Comparison of ENCODE assay signal across 9 cellular contexts in genomic region chr14:49975286-49975685, GRCh38.
A peak's percentile ranks its signal among the peaks of the same experiment; 100 is the strongest.
DNase-seq lines count a peak whose midpoint lies in the region; ATAC-seq and TF ChIP-seq lines count a peak whose summit lies in the region.
"Had no signal": no experiment of that assay in that cellular context is flagged by ENCODE, and none has a peak within 500 bp of the region (broad histone marks: within the 10 kb centered on the region; RNA-seq: fewer than 3 reads in every experiment).

No MANE protein-coding gene starts in this region.

- no peak for ATAC-seq in activated B cell treated with CpG ODN at 0.5 μM for 24 hours (ENCODE audit: low read depth)

- H3K27ac Mint-ChIP-seq in activated CD4-positive, alpha-beta memory T cell treated with anti-CD3 and anti-CD28 coated beads for 36 hours: peak overlapping the region; percentile 61
- H3K27ac Mint-ChIP-seq in activated CD4-positive, alpha-beta memory T cell treated with anti-CD3 and anti-CD28 coated beads, Interleukin-2, amount 10 ng/mL, durations not matched to agents 7 days and 5 days: no peak overlapping the region
- H3K27ac Mint-ChIP-seq in activated B cell treated with CpG ODN at 0.5 μM for 24 hours: peak overlapping the region; percentile 66

- intact Hi-C loops in activated CD4-positive, alpha-beta memory T cell treated with anti-CD3 and anti-CD28 coated beads for 36 hours (cut with micrococcal nuclease): no loop called here
- intact Hi-C loops in activated B cell treated with CpG ODN at 0.5 μM for 24 hours (cut with micrococcal nuclease): loop anchor here (10.0 kb wide), 1 partner anchor 260 kb away; the partner anchor contains the start of gene SOS2
- intact Hi-C loops in testis (cut with DNase I; ENCODE audit: low total_unique reads): loop anchor here (10.0 kb wide), 1 partner anchor 80 kb away; the partner anchor contains the start of gene ARF6

- no peak overlapping the region for H3K4me3 Mint-ChIP-seq in activated CD4-positive, alpha-beta memory T cell treated with anti-CD3 and anti-CD28 coated beads for 36 hours
- H3K4me3 Mint-ChIP-seq in activated CD4-positive, alpha-beta memory T cell treated with anti-CD3 and anti-CD28 coated beads, Interleukin-2, amount 10 ng/mL, durations not matched to agents 7 days and 5 days: no peak overlapping the region
- H3K4me3 Mint-ChIP-seq in activated B cell treated with CpG ODN at 0.5 μM for 24 hours: no peak overlapping the region

- DNase-seq in activated CD4-positive, alpha-beta memory T cell treated with anti-CD3 and anti-CD28 coated beads for 36 hours: no peak
- DNase-seq in activated CD4-positive, alpha-beta memory T cell treated with anti-CD3 and anti-CD28 coated beads, Interleukin-2, amount 10 ng/mL, durations not matched to agents 7 days and 5 days: no peak
- DNase-seq in activated B cell treated with CpG ODN at 0.5 μM for 24 hours (no peak), right atrium auricular region (ENCODE audit: low spot score) (no peak), testis (peak; percentile 69), NCI-H2029 treated with DMSO at 0.1 percent for 48 hours (lab: John Stamatoyannopoulos, UW) (no peak), SIG-M5 (lab: John Stamatoyannopoulos, UW) (no peak), mesenteric fat pad (ENCODE audit: low spot score) (no peak)

- no peaks in the 10 kb centered on the region for H3K27me3 ChIP-seq in right atrium auricular region
- H3K27me3 ChIP-seq in testis: no peaks in the 10 kb centered on the region
- H3K27me3 ChIP-seq: cardiac muscle cell had no signal

- CTCF ChIA-PET in activated CD4-positive, alpha-beta memory T cell treated with anti-CD3 and anti-CD28 coated beads for 36 hours (lab: Charles Lee): interaction anchor here (1.1 kb wide), 1 partner anchor 95 kb away, joined by 3 read pairs; no protein-coding TSS in a partner anchor
- CTCF ChIA-PET in activated CD4-positive, alpha-beta memory T cell treated with anti-CD3 and anti-CD28 coated beads, Interleukin-2, amount 10 ng/mL, durations not matched to agents 7 days and 5 days (lab: Charles Lee): interaction anchor here (1.1 kb wide), 1 partner anchor 25 kb away, joined by 3 read pairs; no protein-coding TSS in a partner anchor
- CTCF ChIA-PET in activated B cell treated with CpG ODN at 0.5 μM for 24 hours (lab: Charles Lee): interaction anchor here (1.2 to 2.0 kb wide), 2 partner anchors 26 to 80 kb away, joined by 4 to 7 read pairs; no protein-coding TSS in a partner anchor

- TF ChIP-seq CTCF in activated B cell treated with CpG ODN at 0.5 μM for 24 hours (IDR thresholded peaks at IDR 0.05) (no peak), right atrium auricular region (IDR thresholded peaks at IDR 0.05) (no peak), testis (IDR thresholded peaks at IDR 0.05) (no peak)

- H3K27me3 Mint-ChIP-seq in activated CD4-positive, alpha-beta memory T cell treated with anti-CD3 and anti-CD28 coated beads for 36 hours: no peaks in the 10 kb centered on the region
- no peaks in the 10 kb centered on the region for H3K27me3 Mint-ChIP-seq in activated CD4-positive, alpha-beta memory T cell treated with anti-CD3 and anti-CD28 coated beads, Interleukin-2, amount 10 ng/mL, durations not matched to agents 7 days and 5 days
- H3K27me3 Mint-ChIP-seq in activated B cell treated with CpG ODN at 0.5 μM for 24 hours: no peaks in the 10 kb centered on the region

- H3K36me3 Mint-ChIP-seq in activated CD4-positive, alpha-beta memory T cell treated with anti-CD3 and anti-CD28 coated beads for 36 hours: no peaks in the 10 kb centered on the region
- peaks cover 13% of the 10 kb centered on the region for H3K36me3 Mint-ChIP-seq in activated CD4-positive, alpha-beta memory T cell treated with anti-CD3 and anti-CD28 coated beads, Interleukin-2, amount 10 ng/mL, durations not matched to agents 7 days and 5 days (ENCODE audit: low read depth)
- H3K36me3 Mint-ChIP-seq in activated B cell treated with CpG ODN at 0.5 μM for 24 hours (ENCODE audit: low read depth): no peaks in the 10 kb centered on the region

- TF ChIP-seq POLR2A in testis (IDR thresholded peaks at IDR 0.05): no peak

- 15 to 22% methylated on average over 2 of the region's 2 CpGs for WGBS in testis, 2 donors

- H3K4me1 ChIP-seq in right atrium auricular region (peaks cover 0 to 38% of the 10 kb centered on the region in 2 donors), testis (peaks cover 74% of the 10 kb centered on the region)

- H3K4me3 ChIP-seq in right atrium auricular region: no peak overlapping the region
- H3K4me3 ChIP-seq in testis: no peak overlapping the region
- H3K4me3 ChIP-seq: cardiac muscle cell had no signal

- peak overlapping the region; percentile 62 to 64 for H3K27ac ChIP-seq in right atrium auricular region
- H3K27ac ChIP-seq in testis: peak overlapping the region; percentile 81 to 86
- H3K27ac ChIP-seq: cardiac muscle cell had no signal

- no peaks in the 10 kb centered on the region for H3K9me3 Mint-ChIP-seq in activated CD4-positive, alpha-beta memory T cell treated with anti-CD3 and anti-CD28 coated beads for 36 hours
- H3K9me3 Mint-ChIP-seq in activated CD4-positive, alpha-beta memory T cell treated with anti-CD3 and anti-CD28 coated beads, Interleukin-2, amount 10 ng/mL, durations not matched to agents 7 days and 5 days: no peaks in the 10 kb centered on the region
- no peaks in the 10 kb centered on the region for H3K9me3 Mint-ChIP-seq in activated B cell treated with CpG ODN at 0.5 μM for 24 hours

- no peaks in the 10 kb centered on the region for H3K9me3 ChIP-seq in right atrium auricular region
- H3K9me3 ChIP-seq in testis: no peaks in the 10 kb centered on the region

- H3K4me1 Mint-ChIP-seq in activated CD4-positive, alpha-beta memory T cell treated with anti-CD3 and anti-CD28 coated beads for 36 hours (ENCODE audit: low read depth): peaks cover 88% of the 10 kb centered on the region
- H3K4me1 Mint-ChIP-seq in activated CD4-positive, alpha-beta memory T cell treated with anti-CD3 and anti-CD28 coated beads, Interleukin-2, amount 10 ng/mL, durations not matched to agents 7 days and 5 days: peaks cover 80% of the 10 kb centered on the region
- H3K4me1 Mint-ChIP-seq in activated B cell treated with CpG ODN at 0.5 μM for 24 hours: peaks cover 90% of the 10 kb centered on the region

- POLR2A ChIA-PET in activated CD4-positive, alpha-beta memory T cell treated with anti-CD3 and anti-CD28 coated beads for 36 hours (lab: Charles Lee): interaction anchor here (1.5 to 4.1 kb wide), 2 partner anchors 25 to 79 kb away, joined by 5 to 39 read pairs; no protein-coding TSS in a partner anchor
- POLR2A ChIA-PET in activated CD4-positive, alpha-beta memory T cell treated with anti-CD3 and anti-CD28 coated beads, Interleukin-2, amount 10 ng/mL, durations not matched to agents 7 days and 5 days (lab: Charles Lee): interaction anchor here (0.8 to 11.5 kb wide), 12 partner anchors 22 to 141 kb away, joined by 3 to 630 read pairs (median 8); partner anchors contain the start of genes ARF6 and VCPKMT
- POLR2A ChIA-PET in activated B cell treated with CpG ODN at 0.5 μM for 24 hours (lab: Charles Lee): interaction anchor here (1.1 to 11.4 kb wide), 7 partner anchors 14 to 110 kb away, joined by 7 to 301 read pairs (median 20); partner anchors contain the start of gene ARF6

- H3K36me3 ChIP-seq in right atrium auricular region (no peaks in the 10 kb centered on the region), testis (ENCODE audit: low read depth, missing control alignments) (no peaks in the 10 kb centered on the region)
- H3K36me3 ChIP-seq: cardiac muscle cell had no signal
